27 cellular contexts compared by ENCODE assay signal in genomic region chr7:117248810-117249209, GRCh38.
DNase-seq lines count a peak whose midpoint lies in the region; ATAC-seq, FAIRE-seq and TF ChIP-seq lines count a peak whose summit lies in the region.
"Had no signal": no experiment of that assay in that cellular context is flagged by ENCODE, and none has a peak within 500 bp of the region (broad histone marks: within the 10 kb centered on the region; RNA-seq: fewer than 3 reads in every experiment).

No MANE protein-coding gene starts in this region.

- H3K4me2 ChIP-seq in astrocyte (ENCODE audit: low read length), result no peak overlapping the region
- no peak overlapping the region for H3K4me2 ChIP-seq in hepatocyte
- H3K4me2 ChIP-seq: KMS-11, PC-9 had no signal

- no peak overlapping the region for H3K27ac ChIP-seq in left ventricle myocardium inferior (replicated peaks)
- H3K27ac ChIP-seq in astrocyte (ENCODE audit: low read depth, low read length), result no peak overlapping the region
- no peak overlapping the region for H3K27ac ChIP-seq in hepatocyte
- H3K27ac ChIP-seq: colonic mucosa, KMS-11, PC-9 had no signal

- no peaks in the 10 kb centered on the region for H3K36me3 ChIP-seq in left ventricle myocardium inferior
- no peaks in the 10 kb centered on the region for H3K36me3 ChIP-seq in astrocyte (ENCODE audit: insufficient read depth, low read length)
- H3K36me3 ChIP-seq in hepatocyte (replicated peaks; ENCODE audit: insufficient read depth, low read depth), result no peaks in the 10 kb centered on the region
- H3K36me3 ChIP-seq: colonic mucosa had no signal

- H3K4me1 ChIP-seq in left ventricle myocardium inferior (no peaks in the 10 kb centered on the region), astrocyte (ENCODE audit: insufficient read depth, low read length) (peaks cover 17% of the 10 kb centered on the region), hepatocyte (ENCODE audit: insufficient read depth) (no peaks in the 10 kb centered on the region)
- H3K4me1 ChIP-seq: colonic mucosa had no signal

- H3K27ac Mint-ChIP-seq in astrocyte (ENCODE audit: unreplicated experiment), result no peak overlapping the region
- no peak overlapping the region for H3K27ac Mint-ChIP-seq in activated T-helper 1 cell treated with anti-CD3 and anti-CD28 coated beads, Interleukin-12 subunit alpha, Interleukin-12 subunit beta, Interleukin-2, Interleukin-4 antibody, amounts not matched to agents 30 ng/mL and 10 ng/mL and 1 ng/mL, durations not matched to agents 14 hours and 24 hours and 36 hours
- H3K27ac Mint-ChIP-seq: activated B cell treated with CpG ODN at 0.5 μM for 24 hours; activated CD8-positive, alpha-beta T cell treated with anti-CD3 and anti-CD28 coated beads, Interleukin-2, amount 10 ng/mL, durations not matched to agents 7 days and 5 days; activated naive CD4-positive, alpha-beta T cell treated with anti-CD3 and anti-CD28 coated beads, Interleukin-2, amount 50 U/mL, for 24 hours; CD4-positive, CD25-positive, alpha-beta regulatory T cell; nephron; progenitor cell of endocrine pancreas; T-helper 2 cell treated with Interferon-gamma antibody and Interleukin-4, amounts not matched to agents 5 μg/mL and 100 μg/mL, for 36 hours had no signal

- no peaks in the 10 kb centered on the region for H3K36me3 Mint-ChIP-seq in astrocyte (ENCODE audit: low read depth, unreplicated experiment)
- H3K36me3 Mint-ChIP-seq in activated T-helper 1 cell treated with anti-CD3 and anti-CD28 coated beads, Interleukin-12 subunit alpha, Interleukin-12 subunit beta, Interleukin-2, Interleukin-4 antibody, amounts not matched to agents 30 ng/mL and 10 ng/mL and 1 ng/mL, durations not matched to agents 14 hours and 24 hours and 36 hours (ENCODE audit: low read depth), result no peaks in the 10 kb centered on the region
- H3K36me3 Mint-ChIP-seq: activated naive CD4-positive, alpha-beta T cell treated with anti-CD3 and anti-CD28 coated beads, Interleukin-2, amount 50 U/mL, for 24 hours; CD4-positive, CD25-positive, alpha-beta regulatory T cell had no signal

- ATAC-seq in Right ventricle myocardium inferior (no peak), GM19395 (IDR thresholded peaks at IDR 0.05; ENCODE audit: unreplicated experiment) (no peak)
- ATAC-seq: activated CD8-positive, alpha-beta T cell treated with anti-CD3 and anti-CD28 coated beads, Interleukin-2, amount 10 ng/mL, durations not matched to agents 7 days and 5 days had no signal

- H4K20me1 ChIP-seq in astrocyte (ENCODE audit: insufficient read depth, low read length), result no peaks in the 10 kb centered on the region
- no peaks in the 10 kb centered on the region for H4K20me1 ChIP-seq in hepatocyte (ENCODE audit: insufficient read depth, poor library complexity, severe bottlenecking)

- WGBS in hepatocyte (ENCODE audit: low lambda C conversion rate, missing lambda C conversion rate), result 67% methylated on average over 5 of the region's 5 CpGs

- intact Hi-C loops in Right ventricle myocardium inferior (cut with DNase I) (no loop called here), left ventricle myocardium inferior (cut with micrococcal nuclease) (no loop called here)
- intact Hi-C loops in activated T-helper 1 cell treated with anti-CD3 and anti-CD28 coated beads, Interleukin-12 subunit alpha, Interleukin-12 subunit beta, Interleukin-2, Interleukin-4 antibody, amounts not matched to agents 30 ng/mL and 10 ng/mL and 1 ng/mL, durations not matched to agents 14 hours and 24 hours and 36 hours (cut with micrococcal nuclease), result no loop called here

- peak; percentile 55 for DNase-seq in Right ventricle myocardium inferior (ENCODE audit: missing footprints)
- DNase-seq in left ventricle myocardium inferior, result no peak
- DNase-seq in astrocyte (ENCODE audit: low read depth), result peak; percentile 25
- peak; percentile 12 for DNase-seq in hepatocyte (ENCODE audit: low spot score)
- no peak for DNase-seq in activated CD4-positive, alpha-beta T cell treated with anti-CD3 and anti-CD28 coated beads, Interleukin-2, amount 50 U/mL, for 4 hours
- no peak for DNase-seq in activated T-helper 1 cell treated with anti-CD3 and anti-CD28 coated beads, Interleukin-12 subunit alpha, Interleukin-12 subunit beta, Interleukin-2, Interleukin-4 antibody, amounts not matched to agents 30 ng/mL and 10 ng/mL and 1 ng/mL, durations not matched to agents 14 hours and 24 hours and 36 hours (ENCODE audit: low spot score)
- no peak for DNase-seq in putamen (ENCODE audit: low spot score)
- DNase-seq: activated B cell treated with CpG ODN at 0.5 μM for 24 hours; activated CD8-positive, alpha-beta T cell treated with anti-CD3 and anti-CD28 coated beads, Interleukin-2, amount 10 ng/mL, durations not matched to agents 7 days and 5 days; activated T-cell treated with anti-CD3 and anti-CD28 coated beads, Interleukin-2, amount 50 U/mL, for 48 hours; CD4-positive, CD25-positive, alpha-beta regulatory T cell; colonic mucosa; DMS153; kidney glomerular epithelial cell; NCI-H1105 treated with DMSO at 0.1 percent for 48 hours; NCI-H774; PC-9; small intestine; stimulated activated CD4-positive, alpha-beta T cell treated with anti-CD3 and anti-CD28 coated beads, Interleukin-4, amount 100 ng/mL, for 24 hours had no signal

- TF ChIP-seq CTCF in left ventricle myocardium inferior (IDR thresholded peaks at IDR 0.05; ENCODE audit: borderline replicate concordance) (no peak), astrocyte (IDR thresholded peaks at IDR 0.05; ENCODE audit: insufficient read depth, low read depth, low read length) (no peak), hepatocyte (IDR thresholded peaks at IDR 0.05; ENCODE audit: poor library complexity) (no peak)

- H3K4me3 ChIP-seq in left ventricle myocardium inferior, result no peak overlapping the region
- H3K4me3 ChIP-seq in astrocyte (ENCODE audit: insufficient read depth, low read depth, low read length), result no peak overlapping the region
- no peak overlapping the region for H3K4me3 ChIP-seq in hepatocyte
- H3K4me3 ChIP-seq: colonic mucosa, PC-9 had no signal

- H3K9me3 ChIP-seq in left ventricle myocardium inferior (replicated peaks) (peaks cover 9% of the 10 kb centered on the region), astrocyte (ENCODE audit: insufficient read depth, low read depth, low read length) (no peaks in the 10 kb centered on the region), hepatocyte (ENCODE audit: low read depth) (no peaks in the 10 kb centered on the region)
- H3K9me3 ChIP-seq: colonic mucosa had no signal

- peaks cover 2% of the 10 kb centered on the region for H3K27me3 Mint-ChIP-seq in astrocyte (ENCODE audit: low read depth, unreplicated experiment)
- no peaks in the 10 kb centered on the region for H3K27me3 Mint-ChIP-seq in activated T-helper 1 cell treated with anti-CD3 and anti-CD28 coated beads, Interleukin-12 subunit alpha, Interleukin-12 subunit beta, Interleukin-2, Interleukin-4 antibody, amounts not matched to agents 30 ng/mL and 10 ng/mL and 1 ng/mL, durations not matched to agents 14 hours and 24 hours and 36 hours (ENCODE audit: insufficient read depth)
- H3K27me3 Mint-ChIP-seq: activated B cell treated with CpG ODN at 0.5 μM for 24 hours; CD4-positive, CD25-positive, alpha-beta regulatory T cell had no signal

- H3K79me2 ChIP-seq in astrocyte (ENCODE audit: insufficient read depth, low read length) (no peaks in the 10 kb centered on the region), hepatocyte (no peaks in the 10 kb centered on the region)

- no peak overlapping the region for H3K9ac ChIP-seq in astrocyte (ENCODE audit: low read length)
- H3K9ac ChIP-seq: KMS-11 had no signal

- H2AFZ ChIP-seq in astrocyte (ENCODE audit: low read depth, low read length), result peak overlapping the region; percentile 12
- H2AFZ ChIP-seq in hepatocyte, result no peak overlapping the region
- H2AFZ ChIP-seq: PC-9 had no signal

- H3K4me1 Mint-ChIP-seq in astrocyte (ENCODE audit: low read depth, unreplicated experiment), result peaks cover 35% of the 10 kb centered on the region
- H3K4me1 Mint-ChIP-seq in activated T-helper 1 cell treated with anti-CD3 and anti-CD28 coated beads, Interleukin-12 subunit alpha, Interleukin-12 subunit beta, Interleukin-2, Interleukin-4 antibody, amounts not matched to agents 30 ng/mL and 10 ng/mL and 1 ng/mL, durations not matched to agents 14 hours and 24 hours and 36 hours (ENCODE audit: low read depth), result no peaks in the 10 kb centered on the region
- H3K4me1 Mint-ChIP-seq: activated B cell treated with CpG ODN at 0.5 μM for 24 hours; activated naive CD4-positive, alpha-beta T cell treated with anti-CD3 and anti-CD28 coated beads, Interleukin-2, amount 50 U/mL, for 24 hours; CD4-positive, CD25-positive, alpha-beta regulatory T cell; nephron had no signal

- H3K4me3 Mint-ChIP-seq in astrocyte (ENCODE audit: unreplicated experiment), result no peak overlapping the region
- no peak overlapping the region for H3K4me3 Mint-ChIP-seq in activated T-helper 1 cell treated with anti-CD3 and anti-CD28 coated beads, Interleukin-12 subunit alpha, Interleukin-12 subunit beta, Interleukin-2, Interleukin-4 antibody, amounts not matched to agents 30 ng/mL and 10 ng/mL and 1 ng/mL, durations not matched to agents 14 hours and 24 hours and 36 hours
- H3K4me3 Mint-ChIP-seq: activated B cell treated with CpG ODN at 0.5 μM for 24 hours; activated CD8-positive, alpha-beta T cell treated with anti-CD3 and anti-CD28 coated beads, Interleukin-2, amount 10 ng/mL, durations not matched to agents 7 days and 5 days; activated naive CD4-positive, alpha-beta T cell treated with anti-CD3 and anti-CD28 coated beads, Interleukin-2, amount 50 U/mL, for 24 hours; CD4-positive, CD25-positive, alpha-beta regulatory T cell; nephron; T-helper 2 cell treated with Interferon-gamma antibody and Interleukin-4, amounts not matched to agents 5 μg/mL and 100 μg/mL, for 36 hours had no signal

- FAIRE-seq in astrocyte (lab: Jason Lieb, UNC), result no peak
- FAIRE-seq: A204.1, GM12892, small intestine had no signal

- peaks cover 5% of the 10 kb centered on the region for H3K9me3 Mint-ChIP-seq in astrocyte (ENCODE audit: unreplicated experiment)
- H3K9me3 Mint-ChIP-seq in activated T-helper 1 cell treated with anti-CD3 and anti-CD28 coated beads, Interleukin-12 subunit alpha, Interleukin-12 subunit beta, Interleukin-2, Interleukin-4 antibody, amounts not matched to agents 30 ng/mL and 10 ng/mL and 1 ng/mL, durations not matched to agents 14 hours and 24 hours and 36 hours, result no peaks in the 10 kb centered on the region

- H3K9me2 ChIP-seq in hepatocyte (replicated peaks; ENCODE audit: insufficient read depth), result no peaks in the 10 kb centered on the region

- H3K27me3 ChIP-seq in left ventricle myocardium inferior (ENCODE audit: low read depth) (peaks cover 3% of the 10 kb centered on the region), astrocyte (ENCODE audit: insufficient read depth, low read length) (no peaks in the 10 kb centered on the region), hepatocyte (no peaks in the 10 kb centered on the region)
- H3K27me3 ChIP-seq: colonic mucosa had no signal

Comparison
In these comparisons a context has a peak if more than half of its experiments do, and no peak if none do; other contexts are left out.
1. DNase-seq: peak in Right ventricle myocardium inferior (single experiment), astrocyte (single experiment) and hepatocyte (single experiment); none in left ventricle myocardium inferior (single experiment), activated CD4-positive, alpha-beta T cell treated with anti-CD3 and anti-CD28 coated beads, Interleukin-2, amount 50 U/mL, for 4 hours (0 of 2), activated T-helper 1 cell treated with anti-CD3 and anti-CD28 coated beads, Interleukin-12 subunit alpha, Interleukin-12 subunit beta, Interleukin-2, Interleukin-4 antibody, amounts not matched to agents 30 ng/mL and 10 ng/mL and 1 ng/mL, durations not matched to agents 14 hours and 24 hours and 36 hours (single experiment) and putamen (single experiment).